1 cellular context compared by ENCODE assay signal in genomic region chr13:21603531-21604448, GRCh38.
TF ChIP-seq lines count a peak whose summit lies in the region.

MICU2 (minus strand) TSS chr13:21604170; CDS start chr13:21604148, 22 bp downstream.

TF ChIP-seq in HepG2, 621 proteins besides CTCF, POLR2A, EP300 and RAD21 (continued from another document and continues in another):
- no peak; the same call in 1 of the 2 replicates for TF ChIP-seq GFI1 (CRISPR knock-in tag; IDR thresholded peaks at IDR 0.05; ENCODE audit: borderline replicate concordance)
- TF ChIP-seq ZBTB3 (CRISPR knock-in tag; IDR thresholded peaks at IDR 0.05; ENCODE audit: borderline replicate concordance, low read depth) = no peak
- peak; percentile 89 for TF ChIP-seq THAP11 (CRISPR knock-in tag; IDR thresholded peaks at IDR 0.05)
- TF ChIP-seq CAMTA2 (CRISPR knock-in tag; IDR thresholded peaks at IDR 0.05; ENCODE audit: borderline replicate concordance) = 0 out of 2 replicates have a peak, but pooled peaks have one; percentile 25
- TF ChIP-seq TFDP1 (CRISPR knock-in tag; IDR thresholded peaks at IDR 0.05; ENCODE audit: borderline replicate concordance) = peak; percentile 94
- TF ChIP-seq TIGD3 (CRISPR knock-in tag; IDR thresholded peaks at IDR 0.05; ENCODE audit: borderline replicate concordance) = no peak
- 0 out of 2 replicates have a peak, but pooled peaks have one; percentile 33 for TF ChIP-seq RFXAP (CRISPR knock-in tag; IDR thresholded peaks at IDR 0.05; ENCODE audit: borderline replicate concordance)
- TF ChIP-seq HNRNPH1 (optimal IDR thresholded peaks at IDR 0.05; ENCODE audit: low read depth, low read length) = no peak
- TF ChIP-seq ZNF263 (CRISPR knock-in tag; IDR thresholded peaks at IDR 0.05) = no peak
- TF ChIP-seq ZNF574 (CRISPR knock-in tag; IDR thresholded peaks at IDR 0.05) = peak; percentile 90
- no peak for TF ChIP-seq SATB2 (CRISPR knock-in tag; IDR thresholded peaks at IDR 0.05)
- TF ChIP-seq ZNF839 (CRISPR knock-in tag; IDR thresholded peaks at IDR 0.05; ENCODE audit: borderline replicate concordance) = no peak
- no peak for TF ChIP-seq PPARG (CRISPR knock-in tag; conservative IDR thresholded peaks at IDR 0.05)
- TF ChIP-seq ZZZ3 (CRISPR knock-in tag; IDR thresholded peaks at IDR 0.05; ENCODE audit: borderline replicate concordance) = peak; percentile 69; the same call in 1 of the 2 replicates
- TF ChIP-seq SMC3 (IDR thresholded peaks at IDR 0.05; ENCODE audit: low read length) = no peak
- peak; percentile 92 for TF ChIP-seq ZNF343 (CRISPR knock-in tag; IDR thresholded peaks at IDR 0.05)
- TF ChIP-seq IRF9 (CRISPR knock-in tag; IDR thresholded peaks at IDR 0.05; ENCODE audit: borderline replicate concordance) = peak; percentile 83; the same call in 1 of the 2 replicates
- no peak; the same call in 1 of the 2 replicates for TF ChIP-seq THRA (CRISPR knock-in tag; IDR thresholded peaks at IDR 0.05; ENCODE audit: borderline replicate concordance)
- TF ChIP-seq AKAP8 (CRISPR knock-in tag; IDR thresholded peaks at IDR 0.05) = no peak
- TF ChIP-seq ZBTB33 (CRISPR knock-in tag; IDR thresholded peaks at IDR 0.05) = no peak
- TF ChIP-seq ZBTB14 (CRISPR knock-in tag; IDR thresholded peaks at IDR 0.05) = no peak
- 0 out of 2 replicates have a peak, but pooled peaks have one; percentile 38 for TF ChIP-seq KDM1A (CRISPR knock-in tag; IDR thresholded peaks at IDR 0.05)
- 0 out of 2 replicates have a peak, but pooled peaks have one; percentile 72 for TF ChIP-seq PAWR (CRISPR knock-in tag; IDR thresholded peaks at IDR 0.05; ENCODE audit: borderline replicate concordance)
- no peak for TF ChIP-seq SRF (IDR thresholded peaks at IDR 0.05; ENCODE audit: low read depth, low read length)
- peak; percentile 81 for TF ChIP-seq SAP130 (CRISPR knock-in tag; IDR thresholded peaks at IDR 0.05; ENCODE audit: low read depth)
- TF ChIP-seq KLF15 (CRISPR knock-in tag; IDR thresholded peaks at IDR 0.05; ENCODE audit: borderline replicate concordance) = no peak
- peak; percentile 61 for TF ChIP-seq ZNF331 (CRISPR knock-in tag; IDR thresholded peaks at IDR 0.05)
- TF ChIP-seq DNMT3B (CRISPR knock-in tag; conservative IDR thresholded peaks at IDR 0.05) = 0 out of 2 replicates have a peak, but pooled peaks have one; percentile 21
- no peak for TF ChIP-seq NFKBIZ (CRISPR knock-in tag; IDR thresholded peaks at IDR 0.05)
- no peak for TF ChIP-seq KAT2B (IDR thresholded peaks at IDR 0.05; ENCODE audit: borderline replicate concordance, low read depth, low read length)
- TF ChIP-seq ADNP (CRISPR knock-in tag; IDR thresholded peaks at IDR 0.05) = no peak
- no peak for TF ChIP-seq SMAD1 (CRISPR knock-in tag; IDR thresholded peaks at IDR 0.05; ENCODE audit: borderline replicate concordance, low read depth)
- TF ChIP-seq NR2C2 (CRISPR knock-in tag; IDR thresholded peaks at IDR 0.05; ENCODE audit: borderline replicate concordance) = peak; percentile 49; the same call in 1 of the 2 replicates
- peak; percentile 76 for TF ChIP-seq ZBTB42 (CRISPR knock-in tag; IDR thresholded peaks at IDR 0.05)
- peak; percentile 22; the same call in 1 of the 2 replicates for TF ChIP-seq ZNF773 (CRISPR knock-in tag; IDR thresholded peaks at IDR 0.05; ENCODE audit: borderline replicate concordance)
- TF ChIP-seq ZNF3 (CRISPR knock-in tag; IDR thresholded peaks at IDR 0.05) = no peak
- TF ChIP-seq ZNF329 (CRISPR knock-in tag; IDR thresholded peaks at IDR 0.05; ENCODE audit: low read depth) = peak; percentile 86
- peak; percentile 77; the same call in 1 of the 2 replicates for TF ChIP-seq ZNF704 (CRISPR knock-in tag; IDR thresholded peaks at IDR 0.05; ENCODE audit: borderline replicate concordance)
- peak; percentile 95 for TF ChIP-seq ZGPAT (CRISPR knock-in tag; IDR thresholded peaks at IDR 0.05)
- TF ChIP-seq PCBP1 (IDR thresholded peaks at IDR 0.05; ENCODE audit: borderline replicate concordance, low read depth, low read length) = 0 out of 2 replicates have a peak, but pooled peaks have one; percentile 27
- peak; percentile 98 for TF ChIP-seq YY1 (IDR thresholded peaks at IDR 0.05; ENCODE audit: insufficient read depth, insufficient replicate concordance, low read depth, low read length)
- TF ChIP-seq HCFC1 (IDR thresholded peaks at IDR 0.05; ENCODE audit: low read depth, low read length) = peak; percentile 29; the same call in 1 of the 2 replicates
- no peak for TF ChIP-seq SNAPC5 (CRISPR knock-in tag; IDR thresholded peaks at IDR 0.05; ENCODE audit: borderline replicate concordance)
- peak; percentile 93 for TF ChIP-seq PRDM15 (CRISPR knock-in tag; IDR thresholded peaks at IDR 0.05)
- no peak for TF ChIP-seq ZNF644 (CRISPR knock-in tag; IDR thresholded peaks at IDR 0.05; ENCODE audit: low read depth)
- TF ChIP-seq ARNTL (CRISPR knock-in tag; IDR thresholded peaks at IDR 0.05) = peak; percentile 62
- peak; percentile 51; the same call in 1 of the 2 replicates for TF ChIP-seq MEIS1 (CRISPR knock-in tag; IDR thresholded peaks at IDR 0.05; ENCODE audit: borderline replicate concordance)
